In the genomic region with DNA sequence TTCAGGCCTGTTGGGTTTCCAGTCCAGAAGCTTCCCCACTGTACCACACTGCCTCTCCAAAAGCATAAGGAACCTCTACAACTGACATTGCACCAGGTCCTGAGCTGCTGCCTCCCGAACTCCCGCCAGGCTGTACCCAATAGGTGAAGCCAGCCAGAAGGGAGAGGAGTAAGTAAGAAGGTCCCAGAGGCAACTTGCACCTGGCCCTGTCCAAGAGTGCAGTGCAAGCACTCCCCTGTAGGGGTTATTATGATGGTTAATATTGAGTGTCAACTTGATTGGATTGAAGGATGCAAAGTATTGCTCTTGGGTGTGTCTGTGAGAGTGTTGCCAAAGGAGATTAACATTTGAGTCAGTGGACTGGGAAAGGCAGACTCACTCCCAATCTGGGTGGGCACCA, we compare ENCODE assay signal across 1 cellular context.
TF ChIP-seq lines count a peak whose summit lies in the region.

No MANE protein-coding gene starts in this region.

TF ChIP-seq in GM23338, 12 proteins besides CTCF, POLR2A, EP300 and RAD21 (continued from another document):
- TF ChIP-seq, protein P1, sequence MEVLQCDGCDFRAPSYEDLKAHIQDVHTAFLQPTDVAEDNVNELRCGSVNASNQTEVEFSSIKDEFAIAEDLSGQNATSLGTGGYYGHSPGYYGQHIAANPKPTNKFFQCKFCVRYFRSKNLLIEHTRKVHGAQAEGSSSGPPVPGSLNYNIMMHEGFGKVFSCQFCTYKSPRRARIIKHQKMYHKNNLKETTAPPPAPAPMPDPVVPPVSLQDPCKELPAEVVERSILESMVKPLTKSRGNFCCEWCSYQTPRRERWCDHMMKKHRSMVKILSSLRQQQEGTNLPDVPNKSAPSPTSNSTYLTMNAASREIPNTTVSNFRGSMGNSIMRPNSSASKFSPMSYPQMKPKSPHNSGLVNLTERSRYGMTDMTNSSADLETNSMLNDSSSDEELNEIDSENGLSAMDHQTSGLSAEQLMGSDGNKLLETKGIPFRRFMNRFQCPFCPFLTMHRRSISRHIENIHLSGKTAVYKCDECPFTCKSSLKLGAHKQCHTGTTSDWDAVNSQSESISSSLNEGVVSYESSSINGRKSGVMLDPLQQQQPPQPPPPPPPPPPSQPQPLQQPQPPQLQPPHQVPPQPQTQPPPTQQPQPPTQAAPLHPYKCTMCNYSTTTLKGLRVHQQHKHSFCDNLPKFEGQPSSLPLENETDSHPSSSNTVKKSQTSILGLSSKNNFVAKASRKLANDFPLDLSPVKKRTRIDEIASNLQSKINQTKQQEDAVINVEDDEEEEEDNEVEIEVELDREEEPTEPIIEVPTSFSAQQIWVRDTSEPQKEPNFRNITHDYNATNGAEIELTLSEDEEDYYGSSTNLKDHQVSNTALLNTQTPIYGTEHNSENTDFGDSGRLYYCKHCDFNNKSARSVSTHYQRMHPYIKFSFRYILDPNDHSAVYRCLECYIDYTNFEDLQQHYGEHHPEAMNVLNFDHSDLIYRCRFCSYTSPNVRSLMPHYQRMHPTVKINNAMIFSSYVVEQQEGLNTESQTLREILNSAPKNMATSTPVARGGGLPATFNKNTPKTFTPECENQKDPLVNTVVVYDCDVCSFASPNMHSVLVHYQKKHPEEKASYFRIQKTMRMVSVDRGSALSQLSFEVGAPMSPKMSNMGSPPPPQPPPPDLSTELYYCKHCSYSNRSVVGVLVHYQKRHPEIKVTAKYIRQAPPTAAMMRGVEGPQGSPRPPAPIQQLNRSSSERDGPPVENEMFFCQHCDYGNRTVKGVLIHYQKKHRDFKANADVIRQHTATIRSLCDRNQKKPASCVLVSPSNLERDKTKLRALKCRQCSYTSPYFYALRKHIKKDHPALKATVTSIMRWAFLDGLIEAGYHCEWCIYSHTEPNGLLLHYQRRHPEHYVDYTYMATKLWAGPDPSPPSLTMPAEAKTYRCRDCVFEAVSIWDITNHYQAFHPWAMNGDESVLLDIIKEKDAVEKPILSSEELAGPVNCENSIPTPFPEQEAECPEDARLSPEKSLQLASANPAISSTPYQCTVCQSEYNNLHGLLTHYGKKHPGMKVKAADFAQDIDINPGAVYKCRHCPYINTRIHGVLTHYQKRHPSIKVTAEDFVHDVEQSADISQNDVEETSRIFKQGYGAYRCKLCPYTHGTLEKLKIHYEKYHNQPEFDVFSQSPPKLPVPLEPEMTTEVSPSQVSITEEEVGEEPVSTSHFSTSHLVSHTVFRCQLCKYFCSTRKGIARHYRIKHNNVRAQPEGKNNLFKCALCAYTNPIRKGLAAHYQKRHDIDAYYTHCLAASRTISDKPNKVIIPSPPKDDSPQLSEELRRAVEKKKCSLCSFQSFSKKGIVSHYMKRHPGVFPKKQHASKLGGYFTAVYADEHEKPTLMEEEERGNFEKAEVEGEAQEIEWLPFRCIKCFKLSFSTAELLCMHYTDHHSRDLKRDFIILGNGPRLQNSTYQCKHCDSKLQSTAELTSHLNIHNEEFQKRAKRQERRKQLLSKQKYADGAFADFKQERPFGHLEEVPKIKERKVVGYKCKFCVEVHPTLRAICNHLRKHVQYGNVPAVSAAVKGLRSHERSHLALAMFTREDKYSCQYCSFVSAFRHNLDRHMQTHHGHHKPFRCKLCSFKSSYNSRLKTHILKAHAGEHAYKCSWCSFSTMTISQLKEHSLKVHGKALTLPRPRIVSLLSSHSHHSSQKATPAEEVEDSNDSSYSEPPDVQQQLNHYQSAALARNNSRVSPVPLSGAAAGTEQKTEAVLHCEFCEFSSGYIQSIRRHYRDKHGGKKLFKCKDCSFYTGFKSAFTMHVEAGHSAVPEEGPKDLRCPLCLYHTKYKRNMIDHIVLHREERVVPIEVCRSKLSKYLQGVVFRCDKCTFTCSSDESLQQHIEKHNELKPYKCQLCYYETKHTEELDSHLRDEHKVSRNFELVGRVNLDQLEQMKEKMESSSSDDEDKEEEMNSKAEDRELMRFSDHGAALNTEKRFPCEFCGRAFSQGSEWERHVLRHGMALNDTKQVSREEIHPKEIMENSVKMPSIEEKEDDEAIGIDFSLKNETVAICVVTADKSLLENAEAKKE (CRISPR knock-in tag; IDR thresholded peaks at IDR 0.05) = no peak
- TF ChIP-seq REST (IDR thresholded peaks at IDR 0.05; ENCODE audit: unreplicated experiment) = no peak
